ENCODE assay signal across 1 cellular context in the genomic region with DNA sequence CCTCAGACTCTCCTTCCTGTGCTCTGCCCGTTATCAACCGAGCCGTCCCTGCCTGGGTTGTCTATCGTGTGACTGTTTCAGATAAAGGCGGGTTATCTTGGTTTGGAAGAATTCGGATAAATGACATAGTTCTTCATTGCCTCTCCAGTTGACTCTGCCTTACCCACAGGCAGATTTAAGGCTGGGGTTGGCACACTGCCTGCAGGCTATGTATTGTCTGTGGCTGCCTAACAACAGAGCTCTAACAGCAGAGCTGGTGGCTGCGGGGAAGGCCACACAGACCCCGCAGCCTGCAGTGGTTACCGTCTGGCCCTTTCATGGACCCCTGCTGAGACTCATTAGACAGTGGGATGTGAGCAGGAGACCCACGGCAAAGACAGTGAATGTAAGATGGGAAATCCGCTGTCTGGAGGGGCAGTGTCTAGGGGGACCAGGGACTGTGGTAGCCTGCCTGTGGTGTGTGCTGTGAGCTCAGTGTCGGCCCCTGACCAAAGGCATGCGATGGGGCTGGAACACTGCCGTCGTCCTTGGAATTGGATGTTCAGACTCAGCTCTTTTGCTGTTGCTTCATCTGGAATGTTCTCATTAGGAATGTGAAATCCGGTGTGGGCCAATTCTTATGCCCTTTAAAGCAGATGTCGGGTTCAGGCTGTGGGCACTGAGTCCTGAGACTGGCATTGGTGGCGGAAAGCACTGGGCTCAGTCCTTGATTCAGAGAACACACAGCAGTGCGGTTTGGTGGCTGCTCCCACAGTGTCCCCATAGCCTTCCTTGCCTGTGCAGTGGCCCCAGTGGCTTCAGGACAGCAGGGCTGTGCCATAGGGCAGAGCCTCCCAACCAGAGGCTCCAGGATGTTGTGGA.
TF ChIP-seq lines count a peak whose summit lies in the region.

No MANE protein-coding gene starts in this region.

TF ChIP-seq in HepG2, 621 proteins besides CTCF, POLR2A, EP300 and RAD21:
- TF ChIP-seq ZBTB37 (CRISPR knock-in tag; IDR thresholded peaks at IDR 0.05), result no peak
- TF ChIP-seq ZFY (CRISPR knock-in tag; IDR thresholded peaks at IDR 0.05), result no peak
- no peak for TF ChIP-seq GMEB2 (CRISPR knock-in tag; IDR thresholded peaks at IDR 0.05; ENCODE audit: low read depth)
- no peak for TF ChIP-seq FOXJ3 (CRISPR knock-in tag; IDR thresholded peaks at IDR 0.05; ENCODE audit: borderline replicate concordance)
- TF ChIP-seq NR2F1 (CRISPR knock-in tag; IDR thresholded peaks at IDR 0.05), result no peak
- no peak for TF ChIP-seq SETDB1 (CRISPR knock-in tag; IDR thresholded peaks at IDR 0.05; ENCODE audit: borderline replicate concordance)
- no peak for TF ChIP-seq ZNF331 (CRISPR knock-in tag; IDR thresholded peaks at IDR 0.05)
- TF ChIP-seq ZNF318 (CRISPR knock-in tag; IDR thresholded peaks at IDR 0.05), result no peak
- TF ChIP-seq NFYC (CRISPR knock-in tag; IDR thresholded peaks at IDR 0.05), result no peak
- no peak for TF ChIP-seq ZNF749 (CRISPR knock-in tag; IDR thresholded peaks at IDR 0.05; ENCODE audit: borderline replicate concordance)
- TF ChIP-seq ZNF138 (CRISPR knock-in tag; IDR thresholded peaks at IDR 0.05; ENCODE audit: low read depth), result no peak
- TF ChIP-seq RNF219 (CRISPR knock-in tag; IDR thresholded peaks at IDR 0.05), result no peak
